Comparison of ENCODE assay signal across 9 cellular contexts in genomic region chr12:112900298-112901145, GRCh38. TPM values are rescaled to one million over a fixed set of nuclear protein-coding genes. Genes with fewer than 3 reads are reported as not detected.
DNase-seq lines count a peak whose midpoint lies in the region; ATAC-seq, FAIRE-seq and TF ChIP-seq lines count a peak whose summit lies in the region.
"Had no signal": no experiment of that assay in that cellular context is flagged by ENCODE, and none has a peak within 500 bp of the region (broad histone marks: within the 10 kb centered on the region; RNA-seq: fewer than 3 reads in every experiment).

No MANE protein-coding gene starts in this region.

- peak; percentile 34 for DNase-seq in activated CD8-positive, alpha-beta memory T cell treated with anti-CD3 and anti-CD28 coated beads, Interleukin-2, amount 50 U/mL, for 4 hours
- DNase-seq in activated CD8-positive, alpha-beta memory T cell treated with anti-CD3 and anti-CD28 coated beads, Interleukin-2, amount 50 U/mL, for 48 hours, result no peak
- DNase-seq in MM.1S (peak; percentile 48), SW 1271 (lab: John Stamatoyannopoulos, UW) (peak; percentile 21 to 72), bronchial epithelial cell (ENCODE audit: low read depth) (peak; percentile 45), lower lobe of right lung (no peak), tibial artery (peak in 1 of 2 donors; percentile 40)

- H3K9me3 ChIP-seq in MM.1S (replicated peaks; ENCODE audit: insufficient read depth, low read length) (no peaks in the 10 kb centered on the region), lower lobe of right lung (no peaks in the 10 kb centered on the region), tibial artery (no peaks in the 10 kb centered on the region)

- no peaks in the 10 kb centered on the region for H4K20me1 ChIP-seq in MM.1S (ENCODE audit: insufficient read depth, low read length)

- H3F3A ChIP-seq in MM.1S (ENCODE audit: insufficient read depth, low read length), result no peaks in the 10 kb centered on the region

- H2AFZ ChIP-seq in MM.1S (ENCODE audit: low read length), result no peak overlapping the region

- no peaks in the 10 kb centered on the region for H3K9me2 ChIP-seq in MM.1S (replicated peaks; ENCODE audit: insufficient read depth, low read length)

- no peak overlapping the region for H3K9ac ChIP-seq in MM.1S (ENCODE audit: low read length)

- ATAC-seq in lower lobe of right lung (peak; percentile 60 to 75), GM18520 (IDR thresholded peaks at IDR 0.05; ENCODE audit: unreplicated experiment) (no peak)

- no peak overlapping the region for H3K4me3 ChIP-seq in MM.1S (ENCODE audit: low read length)
- no peak overlapping the region for H3K4me3 ChIP-seq in bronchial epithelial cell (ENCODE audit: low read depth, low read length)
- no peak overlapping the region for H3K4me3 ChIP-seq in lower lobe of right lung
- no peak overlapping the region for H3K4me3 ChIP-seq in tibial artery

- H3K79me2 ChIP-seq in MM.1S (ENCODE audit: low read length), result no peaks in the 10 kb centered on the region

- no peak overlapping the region for H3K27ac ChIP-seq in MM.1S (ENCODE audit: low read length)
- no peak overlapping the region for H3K27ac ChIP-seq in lower lobe of right lung
- H3K27ac ChIP-seq in tibial artery, result no peak overlapping the region
- H3K27ac ChIP-seq: epithelial cell of prostate had no signal

- H3K36me3 ChIP-seq in MM.1S (replicated peaks; ENCODE audit: insufficient read depth, low read length), result no peaks in the 10 kb centered on the region
- no peaks in the 10 kb centered on the region for H3K36me3 ChIP-seq in bronchial epithelial cell (ENCODE audit: control insufficient read depth, insufficient read depth, low read length)
- H3K36me3 ChIP-seq in lower lobe of right lung, result no peaks in the 10 kb centered on the region
- no peaks in the 10 kb centered on the region for H3K36me3 ChIP-seq in tibial artery

- FAIRE-seq in bronchial epithelial cell (lab: Jason Lieb, UNC), result no peak

- no peaks in the 10 kb centered on the region; the same call in 1 of the 2 replicates for H3K4me1 ChIP-seq in MM.1S (ENCODE audit: low read length)
- peaks cover 13% of the 10 kb centered on the region for H3K4me1 ChIP-seq in lower lobe of right lung
- peaks cover 0 to 22% (median 7%) of the 10 kb centered on the region in 4 donors for H3K4me1 ChIP-seq in tibial artery

- TF ChIP-seq CTCF in MM.1S (IDR thresholded peaks at IDR 0.05; ENCODE audit: low read length) (peak; percentile 55), bronchial epithelial cell (IDR thresholded peaks at IDR 0.05; ENCODE audit: insufficient read depth, low read length, severe bottlenecking) (peak; percentile 74), lower lobe of right lung (IDR thresholded peaks at IDR 0.05) (peak; percentile 74), tibial artery (IDR thresholded peaks at IDR 0.05) (peak; percentile 31 to 44)

- H3K27me3 ChIP-seq in MM.1S (replicated peaks; ENCODE audit: insufficient read depth, low read length) (no peaks in the 10 kb centered on the region), bronchial epithelial cell (ENCODE audit: control insufficient read depth, insufficient read depth, low read length) (no peaks in the 10 kb centered on the region), lower lobe of right lung (ENCODE audit: low read depth) (peaks cover 4% of the 10 kb centered on the region), tibial artery (peaks cover 0 to 17% of the 10 kb centered on the region in 2 donors)

- no peak overlapping the region for H3K4me2 ChIP-seq in MM.1S (ENCODE audit: low read depth, low read length)

- intact Hi-C loops in lower lobe of right lung (cut with DNase I), result no loop called here
- intact Hi-C loops in tibial artery (cut with DNase I; ENCODE audit: low total_unique reads), result no loop called here

RNA-seq across cellular contexts. Expression of gene OAS1, which starts 6.2 kb away (rescaled TPM):
- 1.3 and 4.9 TPM in 2 replicates for total RNA-seq in bronchial epithelial cell
- 112 TPM for total RNA-seq in lower lobe of right lung

RNA-seq across cellular contexts. Expression of gene OAS3, which starts 37.8 kb away (rescaled TPM):
- total RNA-seq in bronchial epithelial cell (1.3 TPM in 2 replicates), lower lobe of right lung (65.8 TPM)

Comparison
In these comparisons a context has a peak if more than half of its experiments do, and no peak if none do; other contexts are left out.
1. DNase-seq: peak in activated CD8-positive, alpha-beta memory T cell treated with anti-CD3 and anti-CD28 coated beads, Interleukin-2, amount 50 U/mL, for 4 hours (single experiment), MM.1S (single experiment), SW 1271 (2 of 2) and bronchial epithelial cell (single experiment); none in activated CD8-positive, alpha-beta memory T cell treated with anti-CD3 and anti-CD28 coated beads, Interleukin-2, amount 50 U/mL, for 48 hours (single experiment) and lower lobe of right lung (single experiment).
2. RNA of gene OAS1, which starts 6.2 kb away (total RNA-seq): 112 TPM in lower lobe of right lung (single experiment); 1.3 to 4.9 TPM in bronchial epithelial cell; every median in the first group is over 10 times any median in the second.
3. RNA of gene OAS3, which starts 37.8 kb away (total RNA-seq): 65.8 TPM in lower lobe of right lung (single experiment); 1.3 TPM in bronchial epithelial cell; every median in the first group is over 10 times any median in the second.
4. Peak in every context shown above with its lines, with median percentiles within 50 percentile points of each other: CTCF ChIP-seq.